In the genomic region with DNA sequence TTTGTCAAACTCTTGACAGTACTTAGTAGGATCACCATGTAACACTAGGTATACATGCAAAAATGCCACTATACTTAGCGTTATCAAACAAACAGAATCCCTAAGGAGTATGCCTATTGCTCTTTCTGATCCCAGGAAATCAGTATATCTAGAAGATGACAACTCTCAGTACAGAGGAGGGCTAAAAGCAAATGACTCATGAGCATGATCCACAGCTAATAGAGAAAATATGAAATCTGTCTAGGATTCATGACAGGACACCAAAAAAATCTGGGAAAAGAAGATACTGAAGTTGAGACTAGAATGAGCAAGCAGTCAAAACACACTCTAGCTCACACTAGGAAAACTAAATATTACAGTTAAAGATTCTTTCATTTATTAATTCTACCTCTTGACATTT, we compare ENCODE assay signal across 13 cellular contexts.
DNase-seq lines count a peak whose midpoint lies in the region; ATAC-seq and TF ChIP-seq lines count a peak whose summit lies in the region.
"Had no signal": no experiment of that assay in that cellular context is flagged by ENCODE, and none has a peak within 500 bp of the region (broad histone marks: within the 10 kb centered on the region; RNA-seq: fewer than 3 reads in every experiment).

No MANE protein-coding gene starts in this region.

- H3K36me3 Mint-ChIP-seq in CD8-positive, alpha-beta T cell, result peaks cover 50% of the 10 kb centered on the region

- no peak for TF ChIP-seq CTCF in CD8-positive, alpha-beta T cell (IDR thresholded peaks at IDR 0.05)

- ATAC-seq in CD8-positive, alpha-beta T cell, result no peak
- ATAC-seq in HG03095 (IDR thresholded peaks at IDR 0.05; ENCODE audit: unreplicated experiment), result no peak
- ATAC-seq: left lung had no signal

- H3K14ac ChIP-seq in mesenchymal stem cell (ENCODE audit: low read length in 2 of 2), result no peak overlapping the region

- intact Hi-C loops in CD8-positive, alpha-beta T cell (cut with DNase I, micrococcal nuclease), result loop anchor here (1.0 to 5.0 kb wide), 3 partner anchors 10 to 41 kb away; no protein-coding TSS in a partner anchor

- H3K27me3 ChIP-seq in CD8-positive, alpha-beta T cell (ENCODE audit: insufficient read depth, low read length), result no peaks in the 10 kb centered on the region
- H3K27me3 ChIP-seq in mesenchymal stem cell (ENCODE audit: control insufficient read depth in 1 of 2, insufficient read depth in 1 of 2, low read length in 2 of 2) (no peaks in the 10 kb centered on the region), HAP-1 (ENCODE audit: low read depth) (no peaks in the 10 kb centered on the region)
- H3K27me3 ChIP-seq: left lung, stomach had no signal

- H3K9me3 Mint-ChIP-seq in CD8-positive, alpha-beta T cell, result no peaks in the 10 kb centered on the region

- peak overlapping the region; percentile 95 for H3K4me3 Mint-ChIP-seq in CD8-positive, alpha-beta T cell

- no peak overlapping the region for H3K4me2 ChIP-seq in mesenchymal stem cell (ENCODE audit: low read length, poor library complexity, severe bottlenecking)

- no peak overlapping the region for H3K9ac ChIP-seq in mesenchymal stem cell (ENCODE audit: low read length)

- no peak overlapping the region for H3K27ac ChIP-seq in CD8-positive, alpha-beta T cell (ENCODE audit: low read depth, low read length)
- H3K27ac ChIP-seq in mesenchymal stem cell (ENCODE audit: low read length, poor library complexity, severe bottlenecking), result no peak overlapping the region
- H3K27ac ChIP-seq: coronary artery, left lung, stomach had no signal

- no peaks in the 10 kb centered on the region for H3K27me3 Mint-ChIP-seq in CD8-positive, alpha-beta T cell (ENCODE audit: low read depth)

- H3K4me3 ChIP-seq in CD8-positive, alpha-beta T cell (ENCODE audit: low read depth, low read length), result peak overlapping the region; percentile 51
- H3K4me3 ChIP-seq in mesenchymal stem cell (ENCODE audit: insufficient read depth in 1 of 2, low read depth in 1 of 2, low read length in 2 of 2) (no peak overlapping the region), HAP-1 (no peak overlapping the region)
- H3K4me3 ChIP-seq: coronary artery, left lung, stomach had no signal

- no peak overlapping the region for H2AK5ac ChIP-seq in mesenchymal stem cell (ENCODE audit: low read length, severe bottlenecking)

- peak overlapping the region; percentile 86 for H3K27ac Mint-ChIP-seq in CD8-positive, alpha-beta T cell

- WGBS in mesenchymal stem cell, result 100% methylated on average over 1 of the region's 1 CpG

- H2BK120ac ChIP-seq in mesenchymal stem cell (ENCODE audit: low read depth, low read length), result no peak overlapping the region

- no peak overlapping the region for H4K8ac ChIP-seq in mesenchymal stem cell (ENCODE audit: low read length)

- no peak overlapping the region for H2AFZ ChIP-seq in mesenchymal stem cell (ENCODE audit: low read depth, low read length)

- POLR2A ChIA-PET in CD8-positive, alpha-beta T cell (lab: Charles Lee), result no interaction called here

- in situ Hi-C loops in KBM-7 (cut with MboI; ENCODE audit: low pct_unique_long_range_greater_than_20kb, low sequenced_read_pairs), result no loop called here
- in situ Hi-C loops in HAP-1 (cut with MboI; ENCODE audit: low sequenced_read_pairs), result no loop called here

- H3K9me3 ChIP-seq in CD8-positive, alpha-beta T cell (ENCODE audit: low read length), result no peaks in the 10 kb centered on the region
- H3K9me3 ChIP-seq in mesenchymal stem cell (ENCODE audit: control insufficient read depth, low read length) (no peaks in the 10 kb centered on the region), HAP-1 (no peaks in the 10 kb centered on the region)
- H3K9me3 ChIP-seq: left lung, stomach had no signal

- H3K4ac ChIP-seq in mesenchymal stem cell (ENCODE audit: low read depth in 1 of 2, low read length in 2 of 2), result no peak overlapping the region

- no peaks in the 10 kb centered on the region for H3K36me3 ChIP-seq in CD8-positive, alpha-beta T cell (ENCODE audit: insufficient read depth, low read length)
- H3K36me3 ChIP-seq in mesenchymal stem cell (ENCODE audit: control insufficient read depth in 1 of 2, insufficient read depth in 2 of 2, low read depth in 1 of 2, low read length in 2 of 2), result peaks cover 0 to 7% of the 10 kb centered on the region in 2 experiments
- peaks cover 3% of the 10 kb centered on the region; the same call in 1 of the 2 replicates for H3K36me3 ChIP-seq in HAP-1 (replicated peaks)

- H2BK15ac ChIP-seq in mesenchymal stem cell (ENCODE audit: low read depth, poor library complexity, severe bottlenecking), result no peak overlapping the region

- H3K4me1 ChIP-seq in CD8-positive, alpha-beta T cell (ENCODE audit: insufficient read depth, low read length), result peaks cover 50% of the 10 kb centered on the region
- no peaks in the 10 kb centered on the region for H3K4me1 ChIP-seq in mesenchymal stem cell (ENCODE audit: control insufficient read depth, insufficient read depth, low read depth, low read length)
- no peaks in the 10 kb centered on the region for H3K4me1 ChIP-seq in HAP-1
- H3K4me1 ChIP-seq: stomach had no signal

- DNase-seq in CD8-positive, alpha-beta T cell, result no peak
- DNase-seq in LHCN-M2 (ENCODE audit: low read depth) (peak; percentile 68), astrocyte of the hippocampus (ENCODE audit: low read depth, low spot score) (peak; percentile 12), mesenchymal stem cell (peak; percentile 28), NCI-H187 treated with DMSO at 0.1 percent for 48 hours (lab: John Stamatoyannopoulos, UW) (no peak), KBM-7 (no peak), HAP-1 (ENCODE audit: low spot score in 2 of 2) (no peak)
- DNase-seq: DMS 273 treated with DMSO at 0.1 percent for 48 hours, left lung, NCI-H2171 treated with DMSO at 0.1 percent for 48 hours, stomach had no signal

- no peak overlapping the region for H2BK5ac ChIP-seq in mesenchymal stem cell (ENCODE audit: low read depth, low read length, poor library complexity, severe bottlenecking)

- no peak overlapping the region for H3K23ac ChIP-seq in mesenchymal stem cell (ENCODE audit: low read length in 2 of 2)

- H3K4me1 Mint-ChIP-seq in CD8-positive, alpha-beta T cell (ENCODE audit: low read depth), result peaks cover 69% of the 10 kb centered on the region

- peaks cover 8% of the 10 kb centered on the region for H3K79me1 ChIP-seq in mesenchymal stem cell (replicated peaks; ENCODE audit: low read length, poor library complexity, severe bottlenecking)

- CTCF ChIA-PET in CD8-positive, alpha-beta T cell (lab: Charles Lee), result no interaction called here

- no peak overlapping the region for H2BK12ac ChIP-seq in mesenchymal stem cell (ENCODE audit: low read length in 2 of 2)

- no peak overlapping the region for H4K91ac ChIP-seq in mesenchymal stem cell (ENCODE audit: low read length)

- no peak overlapping the region for H3K18ac ChIP-seq in mesenchymal stem cell (ENCODE audit: low read depth in 1 of 2, low read length in 2 of 2)

Comparison
In these comparisons a context has a peak if more than half of its experiments do, and no peak if none do; other contexts are left out.
1. DNase-seq: peak in LHCN-M2 (single experiment), astrocyte of the hippocampus (single experiment) and mesenchymal stem cell (single experiment); none in CD8-positive, alpha-beta T cell (0 of 7), NCI-H187 treated with DMSO at 0.1 percent for 48 hours (single experiment), KBM-7 (single experiment) and HAP-1 (0 of 2).